ENCODE assay signal across 8 cellular contexts in the genomic region with DNA sequence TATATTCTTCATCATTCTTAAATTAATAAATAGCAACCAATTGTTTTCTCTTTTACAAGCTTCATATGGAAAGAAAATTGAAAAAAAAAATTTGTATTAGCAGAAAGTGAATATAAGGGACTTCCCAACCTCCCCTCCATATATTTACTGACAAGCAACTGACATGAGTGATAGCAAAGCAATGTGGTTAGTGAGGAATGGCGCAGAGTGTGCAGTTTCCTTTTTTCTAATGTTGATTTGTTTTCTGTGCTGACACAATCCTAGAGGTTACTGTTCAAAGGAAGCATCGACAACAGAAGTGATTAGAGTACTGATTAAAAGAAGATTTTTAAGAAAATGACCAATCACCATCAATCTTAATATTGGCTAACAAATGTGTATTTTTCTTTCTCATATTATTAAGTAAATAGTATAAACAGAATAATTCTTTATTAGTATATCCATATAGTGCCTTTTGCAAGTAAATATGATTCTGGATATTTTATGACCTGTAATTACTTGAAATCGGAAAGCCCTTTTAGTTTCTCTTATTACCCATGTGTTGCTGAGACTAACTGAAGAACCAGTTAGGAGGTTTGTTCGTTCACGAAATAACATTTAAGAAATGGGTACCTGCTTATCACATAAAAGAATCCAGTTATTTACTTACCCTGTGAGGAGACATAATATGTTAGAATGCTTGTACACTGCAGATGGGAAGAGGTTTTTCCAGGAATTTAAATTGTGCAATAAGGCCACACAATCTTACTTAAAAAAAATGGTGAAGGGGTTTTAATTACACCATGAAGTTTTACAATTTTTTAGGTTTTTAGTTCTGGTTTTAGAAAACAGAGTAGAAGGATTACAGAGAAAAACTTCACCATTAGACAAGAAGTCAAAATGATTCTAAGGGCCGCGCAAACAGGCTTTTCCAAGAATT. TPM values are rescaled to one million over a fixed set of nuclear protein-coding genes. Genes with fewer than 3 reads are reported as not detected.
A peak's percentile ranks its signal among the peaks of the same experiment; 100 is the strongest.
DNase-seq lines count a peak whose midpoint lies in the region; ATAC-seq and TF ChIP-seq lines count a peak whose summit lies in the region.

No MANE protein-coding gene starts in this region.

- peak overlapping the region; percentile 90 to 98 (median 96) for H3K4me3 Mint-ChIP-seq in CD4-positive, CD25-positive, alpha-beta regulatory T cell
- H3K4me3 Mint-ChIP-seq in mesothelial cell of epicardium, result peak overlapping the region; percentile 75

- no peaks in the 10 kb centered on the region for H3K9me3 Mint-ChIP-seq in CD4-positive, CD25-positive, alpha-beta regulatory T cell
- no peaks in the 10 kb centered on the region for H3K9me3 Mint-ChIP-seq in mesothelial cell of epicardium

- peak overlapping the region; percentile 86 for H3K4me2 ChIP-seq in MM.1S (ENCODE audit: low read depth, low read length)

- peak overlapping the region; percentile 52 for H3K9ac ChIP-seq in MM.1S (ENCODE audit: low read length)

- no peaks in the 10 kb centered on the region for H3K9me2 ChIP-seq in MM.1S (replicated peaks; ENCODE audit: insufficient read depth, low read length)

- peaks cover 26% of the 10 kb centered on the region for H3F3A ChIP-seq in MM.1S (ENCODE audit: insufficient read depth, low read length)

- H4K20me1 ChIP-seq in MM.1S (ENCODE audit: insufficient read depth, low read length), result no peaks in the 10 kb centered on the region

- no peaks in the 10 kb centered on the region for H3K27me3 ChIP-seq in CD4-positive, CD25-positive, alpha-beta regulatory T cell (ENCODE audit: control insufficient read depth, insufficient read depth, low read length)
- H3K27me3 ChIP-seq in MM.1S (replicated peaks; ENCODE audit: insufficient read depth, low read length) (no peaks in the 10 kb centered on the region), brain microvascular endothelial cell (replicated peaks) (no peaks in the 10 kb centered on the region)

- H3K79me2 ChIP-seq in MM.1S (ENCODE audit: low read length), result peaks cover 8% of the 10 kb centered on the region

- peak overlapping the region; percentile 90 for H3K27ac ChIP-seq in CD4-positive, CD25-positive, alpha-beta regulatory T cell (ENCODE audit: insufficient read depth, low read length, poor library complexity, severe bottlenecking)
- peak overlapping the region; percentile 87 for H3K27ac ChIP-seq in MM.1S (ENCODE audit: low read length)
- H3K27ac ChIP-seq in brain microvascular endothelial cell, result peak overlapping the region; percentile 88

- no peak for TF ChIP-seq CTCF in MM.1S (IDR thresholded peaks at IDR 0.05; ENCODE audit: low read length)
- no peak for TF ChIP-seq CTCF in brain microvascular endothelial cell (IDR thresholded peaks at IDR 0.05; ENCODE audit: low read depth, low read length, missing control alignments)
- no peak for TF ChIP-seq CTCF in mesothelial cell of epicardium (IDR thresholded peaks at IDR 0.05; ENCODE audit: unreplicated experiment)

- peaks cover 32 to 59% (median 44%) of the 10 kb centered on the region in 4 donors for H3K4me1 Mint-ChIP-seq in CD4-positive, CD25-positive, alpha-beta regulatory T cell
- peaks cover 49% of the 10 kb centered on the region for H3K4me1 Mint-ChIP-seq in mesothelial cell of epicardium

- H3K9me3 ChIP-seq in CD4-positive, CD25-positive, alpha-beta regulatory T cell (ENCODE audit: control insufficient read depth in 2 of 2, low read length in 2 of 2), result no peaks in the 10 kb centered on the region
- no peaks in the 10 kb centered on the region for H3K9me3 ChIP-seq in MM.1S (replicated peaks; ENCODE audit: insufficient read depth, low read length)

- peak overlapping the region; percentile 90 to 98 (median 93) for H3K27ac Mint-ChIP-seq in CD4-positive, CD25-positive, alpha-beta regulatory T cell
- peak overlapping the region; percentile 98 for H3K27ac Mint-ChIP-seq in mesothelial cell of epicardium

- peak overlapping the region; percentile 83 for H3K4me3 ChIP-seq in CD4-positive, CD25-positive, alpha-beta regulatory T cell (ENCODE audit: low read depth, low read length)
- H3K4me3 ChIP-seq in MM.1S (ENCODE audit: low read length), result peak overlapping the region; percentile 75
- H3K4me3 ChIP-seq in brain microvascular endothelial cell (ENCODE audit: low read depth, low read length), result peak overlapping the region; percentile 85

- peaks cover 8% of the 10 kb centered on the region for H3K36me3 ChIP-seq in CD4-positive, CD25-positive, alpha-beta regulatory T cell (ENCODE audit: control insufficient read depth, insufficient read depth, low read length)
- H3K36me3 ChIP-seq in MM.1S (replicated peaks; ENCODE audit: insufficient read depth, low read length), result no peaks in the 10 kb centered on the region
- H3K36me3 ChIP-seq in brain microvascular endothelial cell (replicated peaks), result peaks cover 9% of the 10 kb centered on the region

- peak in 1 of 3 donors; percentile 28 for DNase-seq in CD4-positive, CD25-positive, alpha-beta regulatory T cell
- DNase-seq in MM.1S (peak; percentile 65), brain microvascular endothelial cell (no peak), mesothelial cell of epicardium (ENCODE audit: low spot score in 2 of 2, unreplicated experiment in 2 of 2) (no peak), NCI-H446 treated with DMSO at 0.1 percent for 48 hours (lab: John Stamatoyannopoulos, UW) (no peak), cerebellum (ENCODE audit: low spot score) (no peak)

- in situ Hi-C loops in brain microvascular endothelial cell (cut with HindIII; ENCODE audit: low pct_ligation_motif_present, low sequenced_read_pairs), result no loop called here

- H3K4me1 ChIP-seq in CD4-positive, CD25-positive, alpha-beta regulatory T cell (ENCODE audit: control insufficient read depth, insufficient read depth, low read length, poor library complexity, severe bottlenecking), result peaks cover 54% of the 10 kb centered on the region
- H3K4me1 ChIP-seq in MM.1S (ENCODE audit: low read length), result peaks cover 11% of the 10 kb centered on the region

- peaks cover 3% of the 10 kb centered on the region for H3K36me3 Mint-ChIP-seq in CD4-positive, CD25-positive, alpha-beta regulatory T cell
- peaks cover 3% of the 10 kb centered on the region for H3K36me3 Mint-ChIP-seq in mesothelial cell of epicardium

- H3K27me3 Mint-ChIP-seq in CD4-positive, CD25-positive, alpha-beta regulatory T cell, result no peaks in the 10 kb centered on the region
- peaks cover 31% of the 10 kb centered on the region for H3K27me3 Mint-ChIP-seq in mesothelial cell of epicardium (ENCODE audit: low read depth)

- peak overlapping the region; percentile 45 for H2AFZ ChIP-seq in MM.1S (ENCODE audit: low read length)

- ATAC-seq in CD4-positive, CD25-positive, alpha-beta regulatory T cell (ENCODE audit: low read depth in 2 of 2), result no peak
- ATAC-seq in HG02840 (IDR thresholded peaks at IDR 0.05; ENCODE audit: low FRiP score, unreplicated experiment) (no peak), HG03108 (IDR thresholded peaks at IDR 0.05; ENCODE audit: unreplicated experiment) (no peak)

RNA-seq across cellular contexts. Expression of a gene that starts 1.4 kb away (rescaled TPM):
- 343 TPM for total RNA-seq in CD4-positive, CD25-positive, alpha-beta regulatory T cell
- 10 to 100 TPM; 17.2 to 37.6 (median 24.3) TPM for polyA plus RNA-seq in CD4-positive, CD25-positive, alpha-beta regulatory T cell
- total RNA-seq in mesothelial cell of epicardium (40.0 to 48.1 TPM (median 42.0 TPM) in 3 replicates), cerebellum (1.3 TPM)

Comparison
In these comparisons a context has a peak if more than half of its experiments do, and no peak if none do; other contexts are left out.
1. RNA of a gene that starts 1.4 kb away (total RNA-seq): 343 TPM in CD4-positive, CD25-positive, alpha-beta regulatory T cell (single experiment) and 40.0 to 48.1 TPM in mesothelial cell of epicardium; 1.3 TPM in cerebellum (single experiment); every median in the first group is over 10 times any median in the second.
2. Peak in every context shown above with its lines, with median percentiles within 50 percentile points of each other: H3K27ac ChIP-seq and H3K4me3 ChIP-seq.